13 cellular contexts compared by ENCODE assay signal in the genomic region with DNA sequence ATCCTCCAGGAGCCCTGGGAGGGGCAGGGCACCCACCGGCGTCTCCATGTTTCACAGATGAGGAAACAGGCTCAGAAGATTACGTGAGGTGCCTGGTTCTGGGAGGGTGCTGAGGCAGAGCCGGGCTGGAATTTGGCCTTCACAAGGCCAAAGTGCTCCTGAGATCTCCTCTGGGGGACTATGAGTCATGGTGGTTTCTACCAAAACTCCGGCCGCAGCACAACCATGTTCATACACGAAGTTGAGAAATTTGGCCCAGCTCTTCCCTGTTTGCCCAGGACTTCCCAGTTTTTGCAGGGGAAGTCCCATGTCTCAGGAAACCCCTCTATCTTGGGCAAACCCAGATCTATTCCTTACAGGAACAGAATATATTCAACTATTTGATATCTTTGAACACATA.
A peak's percentile ranks its signal among the peaks of the same experiment; 100 is the strongest.
DNase-seq lines count a peak whose midpoint lies in the region; ATAC-seq, FAIRE-seq and TF ChIP-seq lines count a peak whose summit lies in the region.
"Had no signal": no experiment of that assay in that cellular context is flagged by ENCODE, and none has a peak within 500 bp of the region (broad histone marks: within the 10 kb centered on the region; RNA-seq: fewer than 3 reads in every experiment).

No MANE protein-coding gene starts in this region.

- FAIRE-seq in endothelial cell of umbilical vein (lab: Jason Lieb, UNC): no peak

- H3K36me3 ChIP-seq in endothelial cell of umbilical vein (ENCODE audit: control insufficient read depth in 2 of 2, extremely low read depth in 1 of 2, insufficient read depth in 2 of 2, low read length in 2 of 2) (no peaks in the 10 kb centered on the region), mesenchymal stem cell (ENCODE audit: control insufficient read depth in 1 of 2, insufficient read depth in 2 of 2, low read depth in 1 of 2, low read length in 2 of 2) (no peaks in the 10 kb centered on the region)

- BruUV-seq in endothelial cell of umbilical vein (replicated peaks; lab: Mats Ljungman, UMichigan): no TSS peak

- H3K27me3 ChIP-seq in endothelial cell of umbilical vein (ENCODE audit: control insufficient read depth in 2 of 2, insufficient read depth in 2 of 2, low read length in 2 of 2): no peaks in the 10 kb centered on the region
- H3K27me3 ChIP-seq in mesenchymal stem cell (ENCODE audit: control insufficient read depth in 1 of 2, insufficient read depth in 1 of 2, low read length in 2 of 2): no peaks in the 10 kb centered on the region

- POLR2A ChIA-PET in endothelial cell of umbilical vein (lab: Charles Lee): no interaction called here

- H2AFZ ChIP-seq in endothelial cell of umbilical vein (ENCODE audit: low read depth, low read length) (no peak overlapping the region), mesenchymal stem cell (ENCODE audit: low read depth, low read length) (no peak overlapping the region)

- H3K9me3 ChIP-seq in endothelial cell of umbilical vein (replicated peaks; ENCODE audit: control insufficient read depth, insufficient read depth, low read length) (no peaks in the 10 kb centered on the region), mesenchymal stem cell (ENCODE audit: control insufficient read depth, low read length) (no peaks in the 10 kb centered on the region)
- H3K9me3 ChIP-seq: mucosa of descending colon had no signal

- no peaks in the 10 kb centered on the region for H3K9me1 ChIP-seq in endothelial cell of umbilical vein (replicated peaks; ENCODE audit: control insufficient read depth, extremely low read depth, insufficient read depth, low read length)

- no peak overlapping the region for H3K27ac ChIP-seq in endothelial cell of umbilical vein (ENCODE audit: insufficient read depth, low read depth, low read length)
- H3K27ac ChIP-seq in mesenchymal stem cell (ENCODE audit: low read length, poor library complexity, severe bottlenecking): no peak overlapping the region

- H3K4me2 ChIP-seq in endothelial cell of umbilical vein (ENCODE audit: insufficient read depth, low read length) (no peak overlapping the region), mesenchymal stem cell (ENCODE audit: low read length, poor library complexity, severe bottlenecking) (no peak overlapping the region)

- H4K8ac ChIP-seq in mesenchymal stem cell (ENCODE audit: low read length): no peak overlapping the region

- H2AK5ac ChIP-seq in mesenchymal stem cell (ENCODE audit: low read length, severe bottlenecking): no peak overlapping the region

- H3K4ac ChIP-seq in mesenchymal stem cell (ENCODE audit: low read depth in 1 of 2, low read length in 2 of 2): no peak overlapping the region

- H3K9ac ChIP-seq in endothelial cell of umbilical vein (replicated peaks; ENCODE audit: extremely low read depth, insufficient read depth, low read length): no peak overlapping the region
- H3K9ac ChIP-seq in mesenchymal stem cell (ENCODE audit: low read length): peak overlapping the region; percentile 58

- no peak overlapping the region for H2BK5ac ChIP-seq in mesenchymal stem cell (ENCODE audit: low read depth, low read length, poor library complexity, severe bottlenecking)

- H4K20me1 ChIP-seq in endothelial cell of umbilical vein (replicated peaks; ENCODE audit: control insufficient read depth, extremely low read depth, insufficient read depth, low read length): no peaks in the 10 kb centered on the region

- H3K23ac ChIP-seq in mesenchymal stem cell (ENCODE audit: low read length in 2 of 2): no peak overlapping the region

- no peak overlapping the region for H3K14ac ChIP-seq in mesenchymal stem cell (ENCODE audit: low read length in 2 of 2)

- no peak for TF ChIP-seq POLR2A in endothelial cell of umbilical vein (IDR thresholded peaks at IDR 0.05; ENCODE audit: low read depth, low read length)

- H4K91ac ChIP-seq in mesenchymal stem cell (ENCODE audit: low read length): no peak overlapping the region

- no peak overlapping the region for H3K18ac ChIP-seq in mesenchymal stem cell (ENCODE audit: low read depth in 1 of 2, low read length in 2 of 2)

- peaks cover 39% of the 10 kb centered on the region for H3K4me1 ChIP-seq in endothelial cell of umbilical vein (ENCODE audit: control insufficient read depth, extremely low read depth, insufficient read depth, low read length)
- H3K4me1 ChIP-seq in mesenchymal stem cell (ENCODE audit: control insufficient read depth, insufficient read depth, low read depth, low read length): peaks cover 9% of the 10 kb centered on the region

- H2BK120ac ChIP-seq in mesenchymal stem cell (ENCODE audit: low read depth, low read length): peak overlapping the region; percentile 11

- H2BK15ac ChIP-seq in mesenchymal stem cell (ENCODE audit: low read depth, poor library complexity, severe bottlenecking): peak overlapping the region; percentile 19

- no peaks in the 10 kb centered on the region for H3K79me2 ChIP-seq in endothelial cell of umbilical vein (ENCODE audit: control insufficient read depth, insufficient read depth, low read length)

- CTCF ChIA-PET in endothelial cell of umbilical vein (lab: Charles Lee): no interaction called here

- ATAC-seq in HG02938 (IDR thresholded peaks at IDR 0.05; ENCODE audit: unreplicated experiment) (no peak), HG02571 (IDR thresholded peaks at IDR 0.05; ENCODE audit: unreplicated experiment) (no peak)
- ATAC-seq: activated T-helper 17 cell treated with anti-CD3 and anti-CD28 coated beads, Interleukin-2, amount 50 U/mL, for 72 hours; mucosa of descending colon had no signal

- DNase-seq in AG10803 (ENCODE audit: low read depth) (peak; percentile 93), NOMO-1 treated with DMSO at 0.1 percent for 48 hours (lab: John Stamatoyannopoulos, UW; ENCODE audit: unreplicated experiment) (peak; percentile 29), endothelial cell of umbilical vein (ENCODE audit: low read depth, low spot score) (peak; percentile 56), mesenchymal stem cell (peak; percentile 92), NCI-H2107 treated with DMSO at 0.1 percent for 48 hours (lab: John Stamatoyannopoulos, UW; ENCODE audit: unreplicated experiment) (no peak), T-helper 2 cell (no peak)
- DNase-seq: effector CD8-positive, alpha-beta T cell; NCI-H345; stimulated activated CD4-positive, alpha-beta T cell treated with anti-CD3 and anti-CD28 coated beads, Interleukin-4, amount 100 ng/mL, for 24 hours had no signal

- intact Hi-C loops in endothelial cell of umbilical vein (cut with micrococcal nuclease): loop anchor here (10.0 kb wide), 1 partner anchor 332 kb away; no protein-coding TSS in a partner anchor

- WGBS in mesenchymal stem cell: 21% methylated on average over 7 of the region's 7 CpGs

- H3K79me1 ChIP-seq in mesenchymal stem cell (replicated peaks; ENCODE audit: low read length, poor library complexity, severe bottlenecking): no peaks in the 10 kb centered on the region

- peak overlapping the region; percentile 1 to 12 for H2BK12ac ChIP-seq in mesenchymal stem cell (ENCODE audit: low read length in 2 of 2)

- no peak for TF ChIP-seq CTCF in AG10803 (conservative IDR thresholded peaks at IDR 0.05; ENCODE audit: low read length)
- TF ChIP-seq CTCF in endothelial cell of umbilical vein (IDR thresholded peaks at IDR 0.05; ENCODE audit: extremely low read depth in 1 of 2, insufficient read depth in 1 of 2, low read depth in 1 of 2, low read length in 2 of 2): no peak

- H3K4me3 ChIP-seq in AG10803 (ENCODE audit: low read length) (no peak overlapping the region), endothelial cell of umbilical vein (replicated peaks in 1 of 3; ENCODE audit: insufficient read depth in 1 of 3, low read depth in 1 of 3, low read length in 3 of 3) (no peak overlapping the region), mesenchymal stem cell (ENCODE audit: insufficient read depth in 1 of 2, low read depth in 1 of 2, low read length in 2 of 2) (peak overlapping the region in 1 of 2 experiments; percentile 37)
- H3K4me3 ChIP-seq: mucosa of descending colon had no signal

- dilution Hi-C loops in endothelial cell of umbilical vein (cut with MboI; ENCODE audit: extremely low pct_ligation_motif_present, low sequenced_read_pairs): no loop called here

TF ChIP-seq in endothelial cell of umbilical vein, 7 proteins besides CTCF, POLR2A, EP300 and RAD21:
- TF ChIP-seq FOS (IDR thresholded peaks at IDR 0.05; ENCODE audit: borderline replicate concordance, insufficient read depth, low read length) (no peak), JUN (IDR thresholded peaks at IDR 0.05; ENCODE audit: borderline replicate concordance, insufficient read depth, insufficient read length, low read depth) (no peak), POLR2AphosphoS5 (IDR thresholded peaks at IDR 0.05; ENCODE audit: insufficient read depth, low read depth, low read length) (no peak), MYC (IDR thresholded peaks at IDR 0.05; ENCODE audit: low read depth, low read length) (no peak), GATA2 (IDR thresholded peaks at IDR 0.05; ENCODE audit: insufficient read depth, insufficient read length, low read depth, low read length) (no peak), EZH2 (IDR thresholded peaks at IDR 0.05; ENCODE audit: borderline replicate concordance, low read depth, low read length, severe bottlenecking) (no peak)
- TF ChIP-seq, protein P1, sequence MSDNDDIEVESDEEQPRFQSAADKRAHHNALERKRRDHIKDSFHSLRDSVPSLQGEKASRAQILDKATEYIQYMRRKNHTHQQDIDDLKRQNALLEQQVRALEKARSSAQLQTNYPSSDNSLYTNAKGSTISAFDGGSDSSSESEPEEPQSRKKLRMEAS (IDR thresholded peaks at IDR 0.05; ENCODE audit: insufficient read depth, insufficient read length): no peak

Comparison
In these comparisons a context has a peak if more than half of its experiments do, and no peak if none do; other contexts are left out.
1. DNase-seq: peak in AG10803 (single experiment), NOMO-1 treated with DMSO at 0.1 percent for 48 hours (single experiment), endothelial cell of umbilical vein (single experiment) and mesenchymal stem cell (single experiment); none in NCI-H2107 treated with DMSO at 0.1 percent for 48 hours (single experiment) and T-helper 2 cell (0 of 5).